In genomic region chr7:74481458-74482324, GRCh38 we compare ENCODE assay signal across 8 cellular contexts. TPM values are rescaled to one million over a fixed set of nuclear protein-coding genes. Genes with fewer than 3 reads are reported as not detected.
DNase-seq lines count a peak whose midpoint lies in the region; ATAC-seq and TF ChIP-seq lines count a peak whose summit lies in the region.
"Had no signal": no experiment of that assay in that cellular context is flagged by ENCODE, and none has a peak within 500 bp of the region (broad histone marks: within the 10 kb centered on the region; RNA-seq: fewer than 3 reads in every experiment).

No MANE protein-coding gene starts in this region.

- no peaks in the 10 kb centered on the region for H3K36me3 ChIP-seq in body of pancreas (replicated peaks in 1 of 2; ENCODE audit: insufficient read depth in 1 of 2, low read depth in 2 of 2)
- no peaks in the 10 kb centered on the region for H3K36me3 ChIP-seq in lower lobe of right lung
- H3K36me3 ChIP-seq in thymus (ENCODE audit: control insufficient read depth, insufficient read depth), result no peaks in the 10 kb centered on the region

- no peak for TF ChIP-seq POLR2A in body of pancreas (IDR thresholded peaks at IDR 0.05)

- no peak for TF ChIP-seq CTCF in body of pancreas (IDR thresholded peaks at IDR 0.05)
- no peak for TF ChIP-seq CTCF in lower lobe of right lung (IDR thresholded peaks at IDR 0.05)

- H3K9me3 ChIP-seq in body of pancreas (no peaks in the 10 kb centered on the region), lower lobe of right lung (no peaks in the 10 kb centered on the region), thymus (ENCODE audit: control insufficient read depth) (no peaks in the 10 kb centered on the region)

- H3K27me3 ChIP-seq in body of pancreas (no peaks in the 10 kb centered on the region), lower lobe of right lung (ENCODE audit: low read depth) (no peaks in the 10 kb centered on the region), thymus (ENCODE audit: control insufficient read depth, insufficient read depth) (no peaks in the 10 kb centered on the region)

- H3K27ac ChIP-seq in body of pancreas, result peak overlapping the region; percentile 44 to 98 (median 97)
- H3K27ac ChIP-seq in lower lobe of right lung, result peak overlapping the region; percentile 97
- H3K27ac ChIP-seq in thymus (ENCODE audit: low read depth), result peak overlapping the region; percentile 59

- H3K4me3 ChIP-seq in body of pancreas (no peak overlapping the region), lower lobe of right lung (peak overlapping the region; percentile 57), thymus (ENCODE audit: low read length) (no peak overlapping the region)

- H3K4me1 ChIP-seq in body of pancreas (peaks cover 66% of the 10 kb centered on the region), lower lobe of right lung (peaks cover 73% of the 10 kb centered on the region), thymus (ENCODE audit: control insufficient read depth, insufficient read depth, low read length) (peaks cover 3% of the 10 kb centered on the region)

- DNase-seq in LHCN-M2 (ENCODE audit: low read depth), result peak; percentile 31
- DNase-seq in body of pancreas, result no peak
- DNase-seq in lower lobe of right lung, result no peak
- no peak for DNase-seq in ecto neural progenitor cell (ENCODE audit: low spot score)
- no peak for DNase-seq in AML-193 (lab: John Stamatoyannopoulos, UW)
- DNase-seq in epidermal melanocyte (ENCODE audit: insufficient read length, low spot score), result no peak
- DNase-seq: NCI-H446 treated with DMSO at 0.1 percent for 48 hours had no signal

- WGBS in body of pancreas, 2 donors, result 85 to 88% methylated on average over 10 of the region's 10 CpGs
- 92% methylated on average over 10 of the region's 10 CpGs for WGBS in thymus

- ATAC-seq in body of pancreas, result no peak
- ATAC-seq in lower lobe of right lung, result no peak

- intact Hi-C loops in body of pancreas (cut with DNase I), result no loop called here
- intact Hi-C loops in lower lobe of right lung (cut with DNase I), result no loop called here

RNA-seq across cellular contexts. Expression of gene GTF2IRD1, which starts 28.0 kb away (rescaled TPM):
- total RNA-seq in LHCN-M2 (2014; rRNA removed), result 18.1 and 19.7 TPM in 2 replicates
- polyA plus RNA-seq in LHCN-M2 (2012), result 33.0 TPM
- total RNA-seq in body of pancreas, result 10 to 100 TPM in 1 of 2 donors, 1 to 10 TPM in 1; 9.2 to 11.2 TPM
- 16.3 TPM for total RNA-seq in lower lobe of right lung
- 14.6 TPM for polyA plus RNA-seq in thymus
